1 cellular context compared by ENCODE assay signal in the genomic region with DNA sequence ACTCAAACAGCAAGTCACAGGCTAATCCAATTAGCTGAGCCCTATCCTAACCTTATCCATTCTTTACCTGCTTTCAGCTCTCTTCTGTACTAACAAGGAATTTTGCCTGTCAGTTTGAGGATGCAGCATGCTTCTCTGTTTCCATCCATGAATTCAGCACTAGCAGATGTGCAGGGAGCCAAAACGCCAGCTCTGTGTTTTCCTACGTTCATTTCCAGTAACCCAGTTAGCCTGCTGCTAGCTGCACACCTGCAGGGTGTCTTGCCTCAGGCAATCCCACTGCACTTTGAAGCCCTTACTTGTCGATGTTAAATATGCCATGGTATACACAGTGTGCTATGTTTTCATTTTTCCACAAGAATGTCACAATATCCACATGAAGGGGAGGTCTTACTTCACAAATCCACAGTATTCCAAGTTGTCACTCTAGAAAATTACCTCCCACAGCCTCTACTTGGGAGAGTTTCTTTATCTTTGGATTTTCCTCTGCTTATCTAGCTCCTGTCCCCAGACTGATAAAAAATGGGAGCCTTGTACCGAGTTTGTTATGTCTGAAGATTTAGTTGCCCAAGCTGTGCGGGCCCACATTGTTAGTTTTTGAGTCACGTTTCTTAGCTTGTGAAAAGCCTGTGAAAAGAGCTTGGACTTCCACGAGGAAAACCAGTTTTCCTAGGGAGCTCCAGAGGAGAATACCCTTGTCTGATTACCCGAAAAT.
TF ChIP-seq lines count a peak whose summit lies in the region.

No MANE protein-coding gene starts in this region.

TF ChIP-seq in SK-N-SH, 30 proteins besides CTCF, POLR2A, EP300 and RAD21 (continued from another document):
- TF ChIP-seq, protein P1, sequence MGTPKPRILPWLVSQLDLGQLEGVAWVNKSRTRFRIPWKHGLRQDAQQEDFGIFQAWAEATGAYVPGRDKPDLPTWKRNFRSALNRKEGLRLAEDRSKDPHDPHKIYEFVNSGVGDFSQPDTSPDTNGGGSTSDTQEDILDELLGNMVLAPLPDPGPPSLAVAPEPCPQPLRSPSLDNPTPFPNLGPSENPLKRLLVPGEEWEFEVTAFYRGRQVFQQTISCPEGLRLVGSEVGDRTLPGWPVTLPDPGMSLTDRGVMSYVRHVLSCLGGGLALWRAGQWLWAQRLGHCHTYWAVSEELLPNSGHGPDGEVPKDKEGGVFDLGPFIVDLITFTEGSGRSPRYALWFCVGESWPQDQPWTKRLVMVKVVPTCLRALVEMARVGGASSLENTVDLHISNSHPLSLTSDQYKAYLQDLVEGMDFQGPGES (IDR thresholded peaks at IDR 0.05; ENCODE audit: low read depth, low read length) = no peak
- TF ChIP-seq NFIC (IDR thresholded peaks at IDR 0.05; ENCODE audit: borderline replicate concordance) (no peak), FOXM1 (IDR thresholded peaks at IDR 0.05; ENCODE audit: low read depth) (no peak), JUND (IDR thresholded peaks at IDR 0.05) (no peak), MXI1 (IDR thresholded peaks at IDR 0.05; ENCODE audit: low read depth, low read length) (no peak), POLR2AphosphoS5 (IDR thresholded peaks at IDR 0.05; ENCODE audit: low read depth, low read length) (no peak)
- TF ChIP-seq, protein P2, sequence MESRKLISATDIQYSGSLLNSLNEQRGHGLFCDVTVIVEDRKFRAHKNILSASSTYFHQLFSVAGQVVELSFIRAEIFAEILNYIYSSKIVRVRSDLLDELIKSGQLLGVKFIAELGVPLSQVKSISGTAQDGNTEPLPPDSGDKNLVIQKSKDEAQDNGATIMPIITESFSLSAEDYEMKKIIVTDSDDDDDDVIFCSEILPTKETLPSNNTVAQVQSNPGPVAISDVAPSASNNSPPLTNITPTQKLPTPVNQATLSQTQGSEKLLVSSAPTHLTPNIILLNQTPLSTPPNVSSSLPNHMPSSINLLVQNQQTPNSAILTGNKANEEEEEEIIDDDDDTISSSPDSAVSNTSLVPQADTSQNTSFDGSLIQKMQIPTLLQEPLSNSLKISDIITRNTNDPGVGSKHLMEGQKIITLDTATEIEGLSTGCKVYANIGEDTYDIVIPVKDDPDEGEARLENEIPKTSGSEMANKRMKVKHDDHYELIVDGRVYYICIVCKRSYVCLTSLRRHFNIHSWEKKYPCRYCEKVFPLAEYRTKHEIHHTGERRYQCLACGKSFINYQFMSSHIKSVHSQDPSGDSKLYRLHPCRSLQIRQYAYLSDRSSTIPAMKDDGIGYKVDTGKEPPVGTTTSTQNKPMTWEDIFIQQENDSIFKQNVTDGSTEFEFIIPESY (IDR thresholded peaks at IDR 0.05; ENCODE audit: borderline replicate concordance, low read depth) = no peak
TF ChIP-seq in SK-N-SH: peak in this region for 0.
